ENCODE assay signal across 9 cellular contexts in the genomic region with DNA sequence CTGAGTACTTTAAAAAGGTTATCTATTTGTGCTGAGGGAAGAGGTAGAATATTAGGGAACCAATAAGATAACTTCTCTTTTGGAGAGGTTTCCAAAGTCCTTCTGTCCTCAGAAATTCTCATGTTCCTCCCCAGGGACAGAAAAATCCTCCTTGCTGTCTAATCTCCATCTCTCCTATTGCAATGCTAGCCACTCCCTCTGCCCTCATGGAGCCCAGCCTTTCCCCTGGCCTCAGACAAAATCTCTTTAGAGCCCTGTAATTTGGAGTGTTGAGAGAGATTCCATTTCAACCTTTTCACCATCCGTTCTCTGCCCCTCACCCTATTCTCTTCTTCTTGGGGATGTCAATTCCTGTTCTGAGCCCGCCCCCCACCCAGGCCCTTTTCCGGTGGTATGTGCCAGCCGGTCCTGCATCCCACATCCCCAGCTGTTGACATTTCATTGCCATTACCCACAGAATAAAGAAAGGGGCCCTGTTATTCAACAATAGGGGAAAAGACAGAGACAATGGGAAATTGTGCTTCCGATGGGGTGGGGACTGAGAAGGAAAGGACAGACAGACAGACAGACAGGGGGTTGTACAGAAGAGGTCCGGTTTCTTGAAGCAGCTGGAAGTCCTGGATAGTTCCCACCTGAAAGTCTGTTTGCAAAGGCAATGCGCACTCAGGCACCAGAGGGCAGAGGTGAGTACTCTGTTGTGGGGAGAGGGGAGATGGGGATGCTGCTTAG. TPM values are rescaled to one million over a fixed set of nuclear protein-coding genes. Genes with fewer than 3 reads are reported as not detected.
A peak's percentile ranks its signal among the peaks of the same experiment; 100 is the strongest.
DNase-seq lines count a peak whose midpoint lies in the region; ATAC-seq and TF ChIP-seq lines count a peak whose summit lies in the region.
"Had no signal": no experiment of that assay in that cellular context is flagged by ENCODE, and none has a peak within 500 bp of the region (broad histone marks: within the 10 kb centered on the region; RNA-seq: fewer than 3 reads in every experiment).

A gene (plus strand): TSS at position 563 of the 729 bp plus-strand sequence. CDS start 4,076 bp downstream, outside the sequence.

- no peak for TF ChIP-seq POLR2A in right lobe of liver (IDR thresholded peaks at IDR 0.05)

- intact Hi-C loops in right lobe of liver (cut with DNase I): loop anchor here in 1 of 2 donors (10.0 kb wide), 1 partner anchor 234 kb away; no protein-coding TSS in a partner anchor

- no peak within 1 kb of the TSS for H3K4me3 ChIP-seq in right lobe of liver
- H3K4me3 ChIP-seq: SJSA1 had no signal

- CTCF ChIA-PET in activated CD8-positive, alpha-beta T cell treated with anti-CD3 and anti-CD28 coated beads, Interleukin-2, amount 10 ng/mL, durations not matched to agents 7 days and 5 days (lab: Charles Lee): interaction anchor here (0.7 to 3.0 kb wide), 12 partner anchors 8 to 233 kb away, joined by 3 to 19 read pairs (median 6); a partner anchor contains a TSS

- no peaks in the 10 kb centered on the region for H3K9me3 Mint-ChIP-seq in activated CD8-positive, alpha-beta T cell treated with anti-CD3 and anti-CD28 coated beads, Interleukin-2, amount 10 ng/mL, durations not matched to agents 7 days and 5 days (ENCODE audit: insufficient read depth)

- DNase-seq in Daoy (ENCODE audit: low read depth) (peak; percentile 38), right lobe of liver (no peak), germinal center (ENCODE audit: low spot score) (no peak), retina (no peak)
- peak; percentile 37 for DNase-seq in activated CD8-positive, alpha-beta T cell treated with anti-CD3 and anti-CD28 coated beads, Interleukin-2, amount 10 ng/mL, durations not matched to agents 7 days and 5 days

- H3K9me3 ChIP-seq in right lobe of liver: no peaks in the 10 kb centered on the region
- H3K9me3 ChIP-seq: SJSA1 had no signal

- 1% methylated on average over 7 of the region's 7 CpGs for WGBS in right lobe of liver (ENCODE audit: insufficient coverage, low coverage, low lambda C conversion rate, missing lambda C conversion rate)

- H3K4me1 Mint-ChIP-seq in activated CD8-positive, alpha-beta T cell treated with anti-CD3 and anti-CD28 coated beads, Interleukin-2, amount 10 ng/mL, durations not matched to agents 7 days and 5 days (ENCODE audit: low read depth): peaks cover 5% of the 10 kb centered on the region

- peaks cover 5 to 10% of the 10 kb centered on the region in 2 donors for H3K27me3 ChIP-seq in right lobe of liver

- no peaks in the 10 kb centered on the region for H3K36me3 Mint-ChIP-seq in activated CD8-positive, alpha-beta T cell treated with anti-CD3 and anti-CD28 coated beads, Interleukin-2, amount 10 ng/mL, durations not matched to agents 7 days and 5 days (ENCODE audit: low read depth)

- H3K36me3 ChIP-seq in right lobe of liver: no peaks in the 10 kb centered on the region
- H3K36me3 ChIP-seq: SJSA1 had no signal

- no peak for ATAC-seq in activated CD8-positive, alpha-beta T cell treated with anti-CD3 and anti-CD28 coated beads, Interleukin-2, amount 10 ng/mL, durations not matched to agents 7 days and 5 days
- peak in 3 of 4 donors; percentile 33 to 48 (median 48) for ATAC-seq in right lobe of liver
- no peak for ATAC-seq in GM19467 (IDR thresholded peaks at IDR 0.05; ENCODE audit: unreplicated experiment)
- no peak for ATAC-seq in HG03342 (IDR thresholded peaks at IDR 0.05; ENCODE audit: unreplicated experiment)

- peaks cover 58% of the 10 kb centered on the region for H3K27me3 Mint-ChIP-seq in activated CD8-positive, alpha-beta T cell treated with anti-CD3 and anti-CD28 coated beads, Interleukin-2, amount 10 ng/mL, durations not matched to agents 7 days and 5 days (ENCODE audit: low read depth)

- POLR2A ChIA-PET in activated CD8-positive, alpha-beta T cell treated with anti-CD3 and anti-CD28 coated beads, Interleukin-2, amount 10 ng/mL, durations not matched to agents 7 days and 5 days (lab: Charles Lee): no interaction called here

- H3K4me1 ChIP-seq in right lobe of liver: peaks cover 0 to 2% (median 0%) of the 10 kb centered on the region in 4 donors

- H3K27ac Mint-ChIP-seq in activated CD8-positive, alpha-beta T cell treated with anti-CD3 and anti-CD28 coated beads, Interleukin-2, amount 10 ng/mL, durations not matched to agents 7 days and 5 days: no peak within 1 kb of the TSS

- no peak within 1 kb of the TSS for H3K4me3 Mint-ChIP-seq in activated CD8-positive, alpha-beta T cell treated with anti-CD3 and anti-CD28 coated beads, Interleukin-2, amount 10 ng/mL, durations not matched to agents 7 days and 5 days

- H3K27ac ChIP-seq in right lobe of liver: no peak within 1 kb of the TSS
- H3K27ac ChIP-seq: SJSA1 had no signal

- TF ChIP-seq CTCF in LNCAP (IDR thresholded peaks at IDR 0.05): peak; percentile 77
- TF ChIP-seq CTCF in right lobe of liver (IDR thresholded peaks at IDR 0.05): peak in 3 of 4 donors; percentile 22 to 36 (median 31)

RNA-seq across cellular contexts. Expression of the gene that starts here (rescaled TPM):
- 0.23 TPM in 1 of 2 replicates, not detected in the other for total RNA-seq in Daoy (2014; rRNA removed; shearing (Covaris generic))
- total RNA-seq in activated CD8-positive, alpha-beta T cell treated with anti-CD3 and anti-CD28 coated beads, Interleukin-2, amount 10 ng/mL, durations not matched to agents 7 days and 5 days: not detected
- total RNA-seq in right lobe of liver: not detected
- total RNA-seq: SJSA1 had no signal

Comparison
In these comparisons a context has a peak if more than half of its experiments do, and no peak if none do; other contexts are left out.
1. Peak in DNase-seq in Daoy; RNA of the gene not detected or under 1 TPM.
2. Peak in DNase-seq in activated CD8-positive, alpha-beta T cell treated with anti-CD3 and anti-CD28 coated beads, Interleukin-2, amount 10 ng/mL, durations not matched to agents 7 days and 5 days; RNA of the gene not detected or under 1 TPM.
3. Peak in ATAC-seq in right lobe of liver; RNA of the gene not detected or under 1 TPM.